ENCODE assay signal across 1 cellular context in genomic region chr7:25117226-25118047, GRCh38.
TF ChIP-seq lines count a peak whose summit lies in the region.

No MANE protein-coding gene starts in this region.

TF ChIP-seq in GM12878, 131 proteins besides CTCF, POLR2A, EP300 and RAD21 (continued from another document):
- peak; percentile 86 for TF ChIP-seq ZNF687 (IDR thresholded peaks at IDR 0.05)
- no peak for TF ChIP-seq CBX3 (IDR thresholded peaks at IDR 0.05; ENCODE audit: borderline replicate concordance, low read depth)
- TF ChIP-seq PAX5 (IDR thresholded peaks at IDR 0.05; ENCODE audit: borderline replicate concordance, low read depth, low read length), result peak; percentile 84
- TF ChIP-seq RBBP5 (conservative IDR thresholded peaks at IDR 0.05), result no peak
- TF ChIP-seq ESRRA (IDR thresholded peaks at IDR 0.05; ENCODE audit: low read length), result no peak
- TF ChIP-seq IKZF2 (IDR thresholded peaks at IDR 0.05), result peak in 1 of 2 experiments; percentile 75; a peak in 2 of 4 replicates
- no peak for TF ChIP-seq FOXK2 (IDR thresholded peaks at IDR 0.05)
- TF ChIP-seq, protein P1, sequence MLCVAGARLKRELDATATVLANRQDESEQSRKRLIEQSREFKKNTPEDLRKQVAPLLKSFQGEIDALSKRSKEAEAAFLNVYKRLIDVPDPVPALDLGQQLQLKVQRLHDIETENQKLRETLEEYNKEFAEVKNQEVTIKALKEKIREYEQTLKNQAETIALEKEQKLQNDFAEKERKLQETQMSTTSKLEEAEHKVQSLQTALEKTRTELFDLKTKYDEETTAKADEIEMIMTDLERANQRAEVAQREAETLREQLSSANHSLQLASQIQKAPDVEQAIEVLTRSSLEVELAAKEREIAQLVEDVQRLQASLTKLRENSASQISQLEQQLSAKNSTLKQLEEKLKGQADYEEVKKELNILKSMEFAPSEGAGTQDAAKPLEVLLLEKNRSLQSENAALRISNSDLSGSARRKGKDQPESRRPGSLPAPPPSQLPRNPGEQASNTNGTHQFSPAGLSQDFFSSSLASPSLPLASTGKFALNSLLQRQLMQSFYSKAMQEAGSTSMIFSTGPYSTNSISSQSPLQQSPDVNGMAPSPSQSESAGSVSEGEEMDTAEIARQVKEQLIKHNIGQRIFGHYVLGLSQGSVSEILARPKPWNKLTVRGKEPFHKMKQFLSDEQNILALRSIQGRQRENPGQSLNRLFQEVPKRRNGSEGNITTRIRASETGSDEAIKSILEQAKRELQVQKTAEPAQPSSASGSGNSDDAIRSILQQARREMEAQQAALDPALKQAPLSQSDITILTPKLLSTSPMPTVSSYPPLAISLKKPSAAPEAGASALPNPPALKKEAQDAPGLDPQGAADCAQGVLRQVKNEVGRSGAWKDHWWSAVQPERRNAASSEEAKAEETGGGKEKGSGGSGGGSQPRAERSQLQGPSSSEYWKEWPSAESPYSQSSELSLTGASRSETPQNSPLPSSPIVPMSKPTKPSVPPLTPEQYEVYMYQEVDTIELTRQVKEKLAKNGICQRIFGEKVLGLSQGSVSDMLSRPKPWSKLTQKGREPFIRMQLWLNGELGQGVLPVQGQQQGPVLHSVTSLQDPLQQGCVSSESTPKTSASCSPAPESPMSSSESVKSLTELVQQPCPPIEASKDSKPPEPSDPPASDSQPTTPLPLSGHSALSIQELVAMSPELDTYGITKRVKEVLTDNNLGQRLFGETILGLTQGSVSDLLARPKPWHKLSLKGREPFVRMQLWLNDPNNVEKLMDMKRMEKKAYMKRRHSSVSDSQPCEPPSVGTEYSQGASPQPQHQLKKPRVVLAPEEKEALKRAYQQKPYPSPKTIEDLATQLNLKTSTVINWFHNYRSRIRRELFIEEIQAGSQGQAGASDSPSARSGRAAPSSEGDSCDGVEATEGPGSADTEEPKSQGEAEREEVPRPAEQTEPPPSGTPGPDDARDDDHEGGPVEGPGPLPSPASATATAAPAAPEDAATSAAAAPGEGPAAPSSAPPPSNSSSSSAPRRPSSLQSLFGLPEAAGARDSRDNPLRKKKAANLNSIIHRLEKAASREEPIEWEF (IDR thresholded peaks at IDR 0.05; ENCODE audit: insufficient replicate concordance, low read depth, low read length), result peak; percentile 90
- TF ChIP-seq CREB1 (IDR thresholded peaks at IDR 0.05; ENCODE audit: low read depth), result no peak
- TF ChIP-seq NBN (IDR thresholded peaks at IDR 0.05), result peak; percentile 58; the same call in 1 of the 2 replicates
- TF ChIP-seq TARDBP (IDR thresholded peaks at IDR 0.05; ENCODE audit: borderline replicate concordance), result no peak
- peak; percentile 88 for TF ChIP-seq MTA2 (IDR thresholded peaks at IDR 0.05; ENCODE audit: low read depth)
- peak; percentile 26; the same call in 1 of the 2 replicates for TF ChIP-seq PAX8 (IDR thresholded peaks at IDR 0.05)
- TF ChIP-seq E4F1 (IDR thresholded peaks at IDR 0.05; ENCODE audit: borderline replicate concordance, partially characterized antibody), result no peak
- TF ChIP-seq STAT1 (conservative IDR thresholded peaks at IDR 0.05), result no peak
- TF ChIP-seq SRF (IDR thresholded peaks at IDR 0.05; ENCODE audit: low read depth in 2 of 2, low read length in 2 of 2), result no peak
- TF ChIP-seq NFIC (IDR thresholded peaks at IDR 0.05; ENCODE audit: low read depth, low read length), result peak; percentile 80; the same call in 1 of the 2 replicates
- TF ChIP-seq FOXM1 (IDR thresholded peaks at IDR 0.05; ENCODE audit: low read depth, low read length), result no peak; the same call in 1 of the 2 replicates
- TF ChIP-seq RAD51 (IDR thresholded peaks at IDR 0.05), result peak; percentile 8; the same call in 1 of the 2 replicates
- peak; percentile 86 for TF ChIP-seq PKNOX1 (IDR thresholded peaks at IDR 0.05)
- TF ChIP-seq SMARCA5 (IDR thresholded peaks at IDR 0.05), result 0 out of 2 replicates have a peak, but pooled peaks have one; percentile 21
- 0 out of 2 replicates have a peak, but pooled peaks have one; percentile 14 for TF ChIP-seq MEF2A (IDR thresholded peaks at IDR 0.05; ENCODE audit: insufficient read depth, low read depth, low read length)
- TF ChIP-seq RELB (IDR thresholded peaks at IDR 0.05; ENCODE audit: low read depth), result peak; percentile 76; the same call in 1 of the 2 replicates
- TF ChIP-seq CBFB (IDR thresholded peaks at IDR 0.05; ENCODE audit: low read depth), result 0 out of 2 replicates have a peak, but pooled peaks have one; percentile 30
- peak; percentile 31; the same call in 1 of the 2 replicates for TF ChIP-seq CHD2 (IDR thresholded peaks at IDR 0.05; ENCODE audit: borderline replicate concordance, low read depth, low read length)
